17 cellular contexts compared by ENCODE assay signal in the genomic region with DNA sequence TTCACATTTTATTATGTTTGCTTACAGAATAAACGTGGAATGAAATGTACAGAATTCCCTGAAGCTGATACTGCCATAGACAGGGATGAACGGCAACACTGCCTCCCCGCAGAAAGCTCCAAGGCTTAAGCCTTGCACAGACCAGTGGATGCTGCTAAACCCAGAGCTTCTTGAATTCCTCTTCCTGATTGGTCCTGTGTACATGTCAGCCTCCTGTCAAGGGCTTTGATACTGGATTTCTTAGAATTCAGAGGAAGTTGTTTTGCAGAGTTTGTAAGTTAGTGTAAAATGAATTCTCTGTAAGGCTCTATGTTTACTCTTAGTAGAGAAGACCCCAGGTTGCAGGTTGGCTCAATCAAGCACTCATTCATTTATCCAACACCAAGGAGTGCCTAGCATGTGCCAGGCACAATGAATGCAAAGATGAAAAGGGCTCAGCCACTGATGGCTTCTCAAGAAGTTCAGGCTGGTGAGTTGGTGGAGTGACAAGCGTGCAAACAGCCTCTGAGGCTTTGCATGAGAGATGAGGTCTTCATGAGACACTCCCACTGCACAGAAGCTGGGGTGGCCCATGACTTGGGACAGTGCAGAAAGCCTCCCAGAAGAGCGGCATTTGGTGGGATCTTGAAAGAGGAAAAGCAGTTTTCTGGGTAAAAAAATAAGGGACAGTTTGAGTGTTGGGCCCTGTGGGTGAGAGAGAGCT. TPM values are rescaled to one million over a fixed set of nuclear protein-coding genes. Genes with fewer than 3 reads are reported as not detected.
DNase-seq lines count a peak whose midpoint lies in the region; ATAC-seq lines count a peak whose summit lies in the region.
"Had no signal": no experiment of that assay in that cellular context is flagged by ENCODE, and none has a peak within 500 bp of the region (broad histone marks: within the 10 kb centered on the region; RNA-seq: fewer than 3 reads in every experiment).

No MANE protein-coding gene starts in this region.

- no peak overlapping the region for H2BK5ac ChIP-seq in mesendoderm (ENCODE audit: low read length)

- no peak overlapping the region for H3K18ac ChIP-seq in mesendoderm (ENCODE audit: low read length)

- H3K4me1 Mint-ChIP-seq in activated CD4-positive, alpha-beta T cell treated with anti-CD3 and anti-CD28 coated beads, Interleukin-2, amount 10 ng/mL, durations not matched to agents 7 days and 5 days = peaks cover 21% of the 10 kb centered on the region
- H3K4me1 Mint-ChIP-seq in activated CD4-positive, alpha-beta T cell treated with anti-CD3 and anti-CD28 coated beads for 36 hours = peaks cover 18% of the 10 kb centered on the region
- H3K4me1 Mint-ChIP-seq in activated naive CD8-positive, alpha-beta T cell treated with anti-CD3 and anti-CD28 coated beads, Interleukin-2, amount 10 ng/mL, durations not matched to agents 7 days and 5 days = peaks cover 15% of the 10 kb centered on the region
- peaks cover 9% of the 10 kb centered on the region for H3K4me1 Mint-ChIP-seq in activated naive CD8-positive, alpha-beta T cell treated with anti-CD3 and anti-CD28 coated beads for 36 hours
- H3K4me1 Mint-ChIP-seq in activated CD4-positive, alpha-beta memory T cell treated with anti-CD3 and anti-CD28 coated beads, Interleukin-2, amount 10 ng/mL, durations not matched to agents 7 days and 5 days = peaks cover 8% of the 10 kb centered on the region

- H4K5ac ChIP-seq in mesendoderm (ENCODE audit: low read length) = no peak overlapping the region

- no peaks in the 10 kb centered on the region for H3K27me3 ChIP-seq in mesendoderm (ENCODE audit: insufficient read depth, low read length, poor library complexity)
- H3K27me3 ChIP-seq in GM23248 (replicated peaks; ENCODE audit: insufficient read depth) = peaks cover 22% of the 10 kb centered on the region
- H3K27me3 ChIP-seq: BLaER1 treated with 17β-estradiol and CSF1 and Interleukin-3, amounts not matched to agents 10 nM and 100 nM had no signal

- DNase-seq in activated CD4-positive, alpha-beta T cell treated with anti-CD3 and anti-CD28 coated beads, Interleukin-2, amount 10 ng/mL, durations not matched to agents 7 days and 5 days = peak; percentile 9
- no peak for DNase-seq in activated CD4-positive, alpha-beta T cell treated with anti-CD3 and anti-CD28 coated beads for 36 hours
- no peak for DNase-seq in activated naive CD8-positive, alpha-beta T cell treated with anti-CD3 and anti-CD28 coated beads, Interleukin-2, amount 10 ng/mL, durations not matched to agents 7 days and 5 days
- no peak for DNase-seq in activated naive CD8-positive, alpha-beta T cell treated with anti-CD3 and anti-CD28 coated beads for 36 hours
- DNase-seq in mesendoderm (no peak), GM23248 (no peak)
- DNase-seq in activated CD4-positive, alpha-beta memory T cell treated with anti-CD3 and anti-CD28 coated beads, Interleukin-2, amount 10 ng/mL, durations not matched to agents 7 days and 5 days = no peak
- DNase-seq: ACHN; CD4-positive, alpha-beta T cell; DMS153; DMS79 treated with DMSO at 0.1 percent for 48 hours; GDM1; GOT3; H9 had no signal

- H3K36me3 ChIP-seq in mesendoderm (ENCODE audit: control insufficient read depth, insufficient read depth, low read length) (no peaks in the 10 kb centered on the region), GM23248 (ENCODE audit: low read depth) (no peaks in the 10 kb centered on the region)
- H3K36me3 ChIP-seq: BLaER1 treated with 17β-estradiol and CSF1 and Interleukin-3, amounts not matched to agents 10 nM and 100 nM had no signal

- no peak overlapping the region for H3K4ac ChIP-seq in mesendoderm (ENCODE audit: low read depth, low read length)

- no peaks in the 10 kb centered on the region for H3K9me3 ChIP-seq in GM23248 (ENCODE audit: low read depth)
- H3K9me3 ChIP-seq: BLaER1 treated with 17β-estradiol and CSF1 and Interleukin-3, amounts not matched to agents 10 nM and 100 nM had no signal

- no peak overlapping the region for H3K56ac ChIP-seq in mesendoderm (ENCODE audit: low read length)

- H3K79me1 ChIP-seq in mesendoderm (ENCODE audit: low read length) = no peaks in the 10 kb centered on the region

- no peak overlapping the region for H3K27ac ChIP-seq in mesendoderm (ENCODE audit: low read depth, low read length)
- H3K27ac ChIP-seq in GM23248 = no peak overlapping the region
- H3K27ac ChIP-seq: BLaER1 treated with 17β-estradiol and CSF1 and Interleukin-3, amounts not matched to agents 10 nM and 100 nM had no signal

- no peak overlapping the region for H4K8ac ChIP-seq in mesendoderm (ENCODE audit: low read depth, low read length)

- intact Hi-C loops in activated CD4-positive, alpha-beta T cell treated with anti-CD3 and anti-CD28 coated beads for 36 hours (cut with DNase I, micrococcal nuclease) = no loop called here

- no peaks in the 10 kb centered on the region for H3K9me3 Mint-ChIP-seq in activated CD4-positive, alpha-beta T cell treated with anti-CD3 and anti-CD28 coated beads, Interleukin-2, amount 10 ng/mL, durations not matched to agents 7 days and 5 days
- H3K9me3 Mint-ChIP-seq in activated CD4-positive, alpha-beta T cell treated with anti-CD3 and anti-CD28 coated beads for 36 hours (ENCODE audit: low read depth) = no peaks in the 10 kb centered on the region
- H3K9me3 Mint-ChIP-seq in activated naive CD8-positive, alpha-beta T cell treated with anti-CD3 and anti-CD28 coated beads, Interleukin-2, amount 10 ng/mL, durations not matched to agents 7 days and 5 days = no peaks in the 10 kb centered on the region
- H3K9me3 Mint-ChIP-seq in activated naive CD8-positive, alpha-beta T cell treated with anti-CD3 and anti-CD28 coated beads for 36 hours = no peaks in the 10 kb centered on the region
- no peaks in the 10 kb centered on the region for H3K9me3 Mint-ChIP-seq in activated CD4-positive, alpha-beta memory T cell treated with anti-CD3 and anti-CD28 coated beads, Interleukin-2, amount 10 ng/mL, durations not matched to agents 7 days and 5 days
- H3K9me3 Mint-ChIP-seq: CD4-positive, alpha-beta T cell; H9 had no signal

- no peaks in the 10 kb centered on the region for H3K9me2 ChIP-seq in GM23248 (ENCODE audit: insufficient read depth)

- no peak overlapping the region for H2AK5ac ChIP-seq in mesendoderm (ENCODE audit: low read length)

- H3K9ac ChIP-seq in mesendoderm (ENCODE audit: low read length) (no peak overlapping the region), GM23248 (no peak overlapping the region)
- H3K9ac ChIP-seq: BLaER1 treated with 17β-estradiol and CSF1 and Interleukin-3, amounts not matched to agents 10 nM and 100 nM had no signal

- H3K27ac Mint-ChIP-seq in activated CD4-positive, alpha-beta T cell treated with anti-CD3 and anti-CD28 coated beads, Interleukin-2, amount 10 ng/mL, durations not matched to agents 7 days and 5 days = peak overlapping the region; percentile 77
- H3K27ac Mint-ChIP-seq in activated CD4-positive, alpha-beta T cell treated with anti-CD3 and anti-CD28 coated beads for 36 hours = no peak overlapping the region
- peak overlapping the region; percentile 81 for H3K27ac Mint-ChIP-seq in activated naive CD8-positive, alpha-beta T cell treated with anti-CD3 and anti-CD28 coated beads, Interleukin-2, amount 10 ng/mL, durations not matched to agents 7 days and 5 days
- no peak overlapping the region for H3K27ac Mint-ChIP-seq in activated naive CD8-positive, alpha-beta T cell treated with anti-CD3 and anti-CD28 coated beads for 36 hours
- H3K27ac Mint-ChIP-seq in activated CD4-positive, alpha-beta memory T cell treated with anti-CD3 and anti-CD28 coated beads, Interleukin-2, amount 10 ng/mL, durations not matched to agents 7 days and 5 days = no peak overlapping the region
- H3K27ac Mint-ChIP-seq: CD4-positive, alpha-beta T cell; H9 had no signal

- H3K23ac ChIP-seq in mesendoderm (ENCODE audit: low read length) = peak overlapping the region; percentile 51

- no peaks in the 10 kb centered on the region for H3K36me3 Mint-ChIP-seq in activated CD4-positive, alpha-beta T cell treated with anti-CD3 and anti-CD28 coated beads, Interleukin-2, amount 10 ng/mL, durations not matched to agents 7 days and 5 days (ENCODE audit: low read depth)
- no peaks in the 10 kb centered on the region for H3K36me3 Mint-ChIP-seq in activated CD4-positive, alpha-beta T cell treated with anti-CD3 and anti-CD28 coated beads for 36 hours (ENCODE audit: low read depth)
- H3K36me3 Mint-ChIP-seq in activated naive CD8-positive, alpha-beta T cell treated with anti-CD3 and anti-CD28 coated beads, Interleukin-2, amount 10 ng/mL, durations not matched to agents 7 days and 5 days = no peaks in the 10 kb centered on the region
- no peaks in the 10 kb centered on the region for H3K36me3 Mint-ChIP-seq in activated naive CD8-positive, alpha-beta T cell treated with anti-CD3 and anti-CD28 coated beads for 36 hours
- H3K36me3 Mint-ChIP-seq in activated CD4-positive, alpha-beta memory T cell treated with anti-CD3 and anti-CD28 coated beads, Interleukin-2, amount 10 ng/mL, durations not matched to agents 7 days and 5 days (ENCODE audit: low read depth) = no peaks in the 10 kb centered on the region

- H2AFZ ChIP-seq in GM23248 = no peak overlapping the region

- H2BK15ac ChIP-seq in mesendoderm (replicated peaks; ENCODE audit: low read depth) = no peak overlapping the region

- H3K4me3 ChIP-seq in mesendoderm (ENCODE audit: low read length) (no peak overlapping the region), GM23248 (no peak overlapping the region)
- H3K4me3 ChIP-seq: BLaER1 treated with 17β-estradiol and CSF1 and Interleukin-3, amounts not matched to agents 10 nM and 100 nM had no signal

- WGBS in mesendoderm (ENCODE audit: extremely low coverage, insufficient coverage, low lambda C conversion rate) = no CpG with 5 or more reads among the region's 5 CpGs
- 81 to 85% methylated on average over 5 of the region's 5 CpGs for WGBS in GM23248 (ENCODE audit: low coverage in 1 of 2, low lambda C conversion rate in 2 of 2, missing lambda C conversion rate in 2 of 2), 2 experiments

- no peaks in the 10 kb centered on the region for H4K20me1 ChIP-seq in GM23248 (ENCODE audit: insufficient read depth)
- H4K20me1 ChIP-seq: BLaER1 treated with 17β-estradiol and CSF1 and Interleukin-3, amounts not matched to agents 10 nM and 100 nM had no signal

- H3K79me2 ChIP-seq in mesendoderm (ENCODE audit: control insufficient read depth, insufficient read depth, low read length) (no peaks in the 10 kb centered on the region), GM23248 (ENCODE audit: insufficient read depth) (no peaks in the 10 kb centered on the region)

- POLR2A ChIA-PET in activated CD4-positive, alpha-beta T cell treated with anti-CD3 and anti-CD28 coated beads, Interleukin-2, amount 10 ng/mL, durations not matched to agents 7 days and 5 days (lab: Charles Lee) = interaction anchor here (0.7 kb wide), 2 partner anchors 116 to 277 kb away, joined by 3 read pairs; no protein-coding TSS in a partner anchor
- POLR2A ChIA-PET in activated CD4-positive, alpha-beta T cell treated with anti-CD3 and anti-CD28 coated beads for 36 hours (lab: Charles Lee) = no interaction called here
- POLR2A ChIA-PET in activated naive CD8-positive, alpha-beta T cell treated with anti-CD3 and anti-CD28 coated beads, Interleukin-2, amount 10 ng/mL, durations not matched to agents 7 days and 5 days (lab: Charles Lee) = no interaction called here
- POLR2A ChIA-PET in activated CD4-positive, alpha-beta memory T cell treated with anti-CD3 and anti-CD28 coated beads, Interleukin-2, amount 10 ng/mL, durations not matched to agents 7 days and 5 days (lab: Charles Lee) = interaction anchor here (1.0 kb wide), 1 partner anchor 12 kb away, joined by 3 read pairs; no protein-coding TSS in a partner anchor

- in situ Hi-C loops in GM23248 (cut with MboI) = no loop called here

- no peak overlapping the region for H2BK120ac ChIP-seq in mesendoderm (ENCODE audit: low read depth, low read length)

- peaks cover 7% of the 10 kb centered on the region for H3K4me1 ChIP-seq in mesendoderm (ENCODE audit: control insufficient read depth, low read depth, low read length)
- H3K4me1 ChIP-seq in GM23248 (ENCODE audit: insufficient read depth) = no peaks in the 10 kb centered on the region

- H3K4me2 ChIP-seq in mesendoderm (ENCODE audit: low read length) = no peak overlapping the region
- no peak overlapping the region for H3K4me2 ChIP-seq in GM23248 (ENCODE audit: unreplicated experiment)
- H3K4me2 ChIP-seq: BLaER1 treated with 17β-estradiol and CSF1 and Interleukin-3, amounts not matched to agents 10 nM and 100 nM had no signal

- CTCF ChIA-PET in activated CD4-positive, alpha-beta T cell treated with anti-CD3 and anti-CD28 coated beads, Interleukin-2, amount 10 ng/mL, durations not matched to agents 7 days and 5 days (lab: Charles Lee) = interaction anchor here (0.7 kb wide), 1 partner anchor 49 kb away, joined by 3 read pairs; no protein-coding TSS in a partner anchor
- CTCF ChIA-PET in activated CD4-positive, alpha-beta T cell treated with anti-CD3 and anti-CD28 coated beads for 36 hours (lab: Charles Lee) = interaction anchor here (1.2 kb wide), 1 partner anchor 107 kb away, joined by 4 read pairs; no protein-coding TSS in a partner anchor
- CTCF ChIA-PET in activated CD4-positive, alpha-beta memory T cell treated with anti-CD3 and anti-CD28 coated beads, Interleukin-2, amount 10 ng/mL, durations not matched to agents 7 days and 5 days (lab: Charles Lee) = no interaction called here

- H3K4me3 Mint-ChIP-seq in activated CD4-positive, alpha-beta T cell treated with anti-CD3 and anti-CD28 coated beads, Interleukin-2, amount 10 ng/mL, durations not matched to agents 7 days and 5 days = no peak overlapping the region
- H3K4me3 Mint-ChIP-seq in activated CD4-positive, alpha-beta T cell treated with anti-CD3 and anti-CD28 coated beads for 36 hours = no peak overlapping the region
- H3K4me3 Mint-ChIP-seq in activated naive CD8-positive, alpha-beta T cell treated with anti-CD3 and anti-CD28 coated beads, Interleukin-2, amount 10 ng/mL, durations not matched to agents 7 days and 5 days = peak overlapping the region; percentile 15
- no peak overlapping the region for H3K4me3 Mint-ChIP-seq in activated naive CD8-positive, alpha-beta T cell treated with anti-CD3 and anti-CD28 coated beads for 36 hours
- no peak overlapping the region for H3K4me3 Mint-ChIP-seq in activated CD4-positive, alpha-beta memory T cell treated with anti-CD3 and anti-CD28 coated beads, Interleukin-2, amount 10 ng/mL, durations not matched to agents 7 days and 5 days
- H3K4me3 Mint-ChIP-seq: CD4-positive, alpha-beta T cell; H9 had no signal

- H3F3A ChIP-seq in GM23248 (ENCODE audit: insufficient read depth) = no peaks in the 10 kb centered on the region

- ATAC-seq in activated CD4-positive, alpha-beta T cell treated with anti-CD3 and anti-CD28 coated beads for 36 hours = no peak
- peak; percentile 72 for ATAC-seq in activated naive CD8-positive, alpha-beta T cell treated with anti-CD3 and anti-CD28 coated beads, Interleukin-2, amount 10 ng/mL, durations not matched to agents 7 days and 5 days (ENCODE audit: low read depth)
- no peak for ATAC-seq in HG03442 (IDR thresholded peaks at IDR 0.05; ENCODE audit: unreplicated experiment)

- peaks cover 5% of the 10 kb centered on the region for H3K27me3 Mint-ChIP-seq in activated CD4-positive, alpha-beta T cell treated with anti-CD3 and anti-CD28 coated beads, Interleukin-2, amount 10 ng/mL, durations not matched to agents 7 days and 5 days
- peaks cover 3% of the 10 kb centered on the region for H3K27me3 Mint-ChIP-seq in activated CD4-positive, alpha-beta T cell treated with anti-CD3 and anti-CD28 coated beads for 36 hours
- H3K27me3 Mint-ChIP-seq in activated naive CD8-positive, alpha-beta T cell treated with anti-CD3 and anti-CD28 coated beads, Interleukin-2, amount 10 ng/mL, durations not matched to agents 7 days and 5 days = peaks cover 7% of the 10 kb centered on the region
- no peaks in the 10 kb centered on the region for H3K27me3 Mint-ChIP-seq in activated naive CD8-positive, alpha-beta T cell treated with anti-CD3 and anti-CD28 coated beads for 36 hours
- H3K27me3 Mint-ChIP-seq in activated CD4-positive, alpha-beta memory T cell treated with anti-CD3 and anti-CD28 coated beads, Interleukin-2, amount 10 ng/mL, durations not matched to agents 7 days and 5 days = peaks cover 7% of the 10 kb centered on the region
- H3K27me3 Mint-ChIP-seq: CD4-positive, alpha-beta T cell had no signal

RNA-seq across cellular contexts. Expression of a gene that starts 50.4 kb away (rescaled TPM):
- total RNA-seq in activated CD4-positive, alpha-beta T cell treated with anti-CD3 and anti-CD28 coated beads, Interleukin-2, amount 10 ng/mL, durations not matched to agents 7 days and 5 days = 1 to 10 TPM; 5.4 to 6.4 TPM
- 1 to 10 TPM; 1.2 to 2.4 TPM for total RNA-seq in activated CD4-positive, alpha-beta T cell treated with anti-CD3 and anti-CD28 coated beads for 36 hours
- total RNA-seq in activated naive CD8-positive, alpha-beta T cell treated with anti-CD3 and anti-CD28 coated beads, Interleukin-2, amount 10 ng/mL, durations not matched to agents 7 days and 5 days = 1 to 10 TPM; 4.4 to 4.5 TPM
- 1 to 10 TPM; 1.3 to 1.5 TPM for total RNA-seq in activated naive CD8-positive, alpha-beta T cell treated with anti-CD3 and anti-CD28 coated beads for 36 hours
- 5.3 TPM for polyA plus RNA-seq in mesendoderm (2013, experiment 1 of 2)
- polyA plus RNA-seq in mesendoderm (2013, experiment 2 of 2) = 4.6 TPM
- total RNA-seq in activated CD4-positive, alpha-beta memory T cell treated with anti-CD3 and anti-CD28 coated beads, Interleukin-2, amount 10 ng/mL, durations not matched to agents 7 days and 5 days = 1 to 10 TPM; 2.5 to 2.7 TPM
- 6.1 and 10.1 TPM in 2 replicates for total RNA-seq in GM23248 (2014; rRNA removed; shearing (Covaris generic))
- 8.5 and 10.4 TPM in 2 replicates for polyA plus RNA-seq in GM23248 (2016; fragmentation: Nextera tagmentation; extraction: Ambion mirVana)
- total RNA-seq: HT-29 had no signal

Comparison
In these comparisons a context has a peak if more than half of its experiments do, and no peak if none do; other contexts are left out.
1. H3K27ac Mint-ChIP-seq: peak in activated CD4-positive, alpha-beta T cell treated with anti-CD3 and anti-CD28 coated beads, Interleukin-2, amount 10 ng/mL, durations not matched to agents 7 days and 5 days (single experiment) and activated naive CD8-positive, alpha-beta T cell treated with anti-CD3 and anti-CD28 coated beads, Interleukin-2, amount 10 ng/mL, durations not matched to agents 7 days and 5 days (single experiment); none in activated CD4-positive, alpha-beta T cell treated with anti-CD3 and anti-CD28 coated beads for 36 hours (single experiment), activated naive CD8-positive, alpha-beta T cell treated with anti-CD3 and anti-CD28 coated beads for 36 hours (single experiment) and activated CD4-positive, alpha-beta memory T cell treated with anti-CD3 and anti-CD28 coated beads, Interleukin-2, amount 10 ng/mL, durations not matched to agents 7 days and 5 days (single experiment).
2. POLR2A ChIA-PET loops: an anchor here in activated CD4-positive, alpha-beta T cell treated with anti-CD3 and anti-CD28 coated beads, Interleukin-2, amount 10 ng/mL, durations not matched to agents 7 days and 5 days (0.7 kb wide) and activated CD4-positive, alpha-beta memory T cell treated with anti-CD3 and anti-CD28 coated beads, Interleukin-2, amount 10 ng/mL, durations not matched to agents 7 days and 5 days (1.0 kb wide); none called in activated CD4-positive, alpha-beta T cell treated with anti-CD3 and anti-CD28 coated beads for 36 hours and activated naive CD8-positive, alpha-beta T cell treated with anti-CD3 and anti-CD28 coated beads, Interleukin-2, amount 10 ng/mL, durations not matched to agents 7 days and 5 days.